23 cellular contexts compared by ENCODE assay signal in genomic region chr1:2477309-2477708, GRCh38. TPM values are rescaled to one million over a fixed set of nuclear protein-coding genes. Genes with fewer than 3 reads are reported as not detected.
"Had no signal": no experiment of that assay in that cellular context is flagged by ENCODE, and none has a peak within 500 bp of the region (broad histone marks: within the 10 kb centered on the region; RNA-seq: fewer than 3 reads in every experiment).

No MANE protein-coding gene starts in this region.

- H3K27me3 ChIP-seq: dorsolateral prefrontal cortex, testis, vagina had no signal

- DNase-seq: dorsolateral prefrontal cortex; effector CD8-positive, alpha-beta T cell; foreskin melanocyte; heart left ventricle; hippocampal formation; kidney glomerular epithelial cell; mammary epithelial cell; naive thymus-derived CD4-positive, alpha-beta T cell; nephron progenitor cell; posterior cingulate gyrus; spleen; stimulated activated CD4-positive, alpha-beta T cell treated with anti-CD3 and anti-CD28 coated beads, Interleukin-15, amount 100 ng/mL, for 24 hours; stimulated activated CD4-positive, alpha-beta T cell treated with anti-CD3 and anti-CD28 coated beads, Interleukin-1b, Interleukin-23, amount 100 ng/mL, for 48 hours; stimulated activated CD4-positive, alpha-beta T cell treated with anti-CD3 and anti-CD28 coated beads, Interleukin-4, amount 100 ng/mL, for 4 hours; stimulated activated naive B cell treated with anti-CD40 and anti-IgM and Interleukin-4, amounts not matched to agents 10 μg/mL and 1 μg/mL and 100 μg/mL, for 72 hours; stimulated activated naive CD8-positive, alpha-beta T cell treated with anti-CD3 and anti-CD28 coated beads, Interleukin-15, amount 100 ng/mL, for 72 hours; testis; upper lobe of right lung had no signal

- H3K36me3 ChIP-seq: heart left ventricle, spleen, tibial nerve, upper lobe of right lung, vagina had no signal

- H3K4me3 ChIP-seq: dorsolateral prefrontal cortex, heart left ventricle, spleen, testis, tibial nerve, upper lobe of right lung, vagina had no signal

- H3K4me1 ChIP-seq: tibial nerve, upper lobe of right lung had no signal

- H3K27ac ChIP-seq: heart left ventricle, spleen, testis, tibial nerve, upper lobe of right lung, vagina had no signal

- H3K9me3 ChIP-seq: heart left ventricle, spleen, testis, tibial nerve, upper lobe of right lung, vagina had no signal

RNA-seq across cellular contexts. Expression of gene HES5, which starts 52.8 kb away (rescaled TPM):
- total RNA-seq: mammary epithelial cell; mononuclear cell; naive thymus-derived CD4-positive, alpha-beta T cell; osteocyte; pulmonary artery endothelial cell; vagina had no signal
- polyA plus RNA-seq: mammary epithelial cell; naive thymus-derived CD4-positive, alpha-beta T cell had no signal
